ENCODE assay signal across 3 cellular contexts in genomic region chr3:119636194-119636593, GRCh38.
TF ChIP-seq lines count a peak whose summit lies in the region.

No MANE protein-coding gene starts in this region.

TF ChIP-seq in SK-N-SH, 30 proteins besides CTCF, POLR2A, EP300 and RAD21:
- TF ChIP-seq TEAD4 (IDR thresholded peaks at IDR 0.05; ENCODE audit: borderline replicate concordance, insufficient read depth) (no peak), RXRA (IDR thresholded peaks at IDR 0.05; ENCODE audit: borderline replicate concordance, low read depth) (peak; percentile 41; the same call in 1 of the 2 replicates), JUND (IDR thresholded peaks at IDR 0.05) (no peak)

TF ChIP-seq in SK-N-SH treated with all-trans-retinoic acid at 6 μM for 48 hours, 23 proteins besides CTCF, POLR2A, EP300 and RAD21:
- TF ChIP-seq ZFP3 (CRISPR knock-in tag; IDR thresholded peaks at IDR 0.05) (no peak; the same call in 1 of the 2 replicates), CSDC2 (CRISPR knock-in tag; IDR thresholded peaks at IDR 0.05) (no peak)
TF ChIP-seq in SK-N-SH treated with all-trans-retinoic acid at 6 μM for 48 hours: peak in this region for 0.

TF ChIP-seq in K562, 482 proteins besides CTCF, POLR2A, EP300 and RAD21:
- TF ChIP-seq ZNF197 (CRISPR knock-in tag; IDR thresholded peaks at IDR 0.05; ENCODE audit: low read depth) (0 out of 2 replicates have a peak, but pooled peaks have one; percentile 6), HOXB6 (CRISPR knock-in tag; IDR thresholded peaks at IDR 0.05; ENCODE audit: borderline replicate concordance) (no peak), USF2 (CRISPR knock-in tag; IDR thresholded peaks at IDR 0.05) (no peak), MAFK (IDR thresholded peaks at IDR 0.05; ENCODE audit: low read length) (no peak), PRDM10 (IDR thresholded peaks at IDR 0.05; ENCODE audit: partially characterized antibody) (peak; percentile 11), KAT2B (IDR thresholded peaks at IDR 0.05; ENCODE audit: low read depth, low read length) (no peak), ZNF644 (tag; IDR thresholded peaks at IDR 0.05; ENCODE audit: low read depth) (0 out of 2 replicates have a peak, but pooled peaks have one; percentile 15), HDAC6 (IDR thresholded peaks at IDR 0.05; ENCODE audit: low read depth, low read length) (no peak), CREM (IDR thresholded peaks at IDR 0.05; ENCODE audit: low read depth) (no peak), SP1 (CRISPR knock-in tag; IDR thresholded peaks at IDR 0.05) (no peak), KDM5B (IDR thresholded peaks at IDR 0.05; ENCODE audit: insufficient replicate concordance, low read depth, low read length) (no peak), ZBTB5 (IDR thresholded peaks at IDR 0.05) (no peak), STAG1 (CRISPR knock-in tag; IDR thresholded peaks at IDR 0.05; ENCODE audit: borderline replicate concordance) (no peak), ZSCAN29 (IDR thresholded peaks at IDR 0.05) (no peak), MTF1 (CRISPR knock-in tag; IDR thresholded peaks at IDR 0.05; ENCODE audit: borderline replicate concordance) (no peak), ZBTB8A (IDR thresholded peaks at IDR 0.05; ENCODE audit: partially characterized antibody) (no peak), SRSF3 (IDR thresholded peaks at IDR 0.05; ENCODE audit: insufficient read depth, low read length) (no peak), ZNF561 (CRISPR knock-in tag; conservative IDR thresholded peaks at IDR 0.05) (no peak), C11orf30 (IDR thresholded peaks at IDR 0.05; ENCODE audit: low read depth) (no peak), RREB1 (CRISPR knock-in tag; IDR thresholded peaks at IDR 0.05) (no peak), MAFF (IDR thresholded peaks at IDR 0.05; ENCODE audit: low read length) (no peak), ZC3H4 (CRISPR knock-in tag; IDR thresholded peaks at IDR 0.05; ENCODE audit: borderline replicate concordance) (no peak), KDM4B (IDR thresholded peaks at IDR 0.05; ENCODE audit: borderline replicate concordance in 2 of 2, low read depth in 1 of 2) (no peak), HNRNPL (IDR thresholded peaks at IDR 0.05; ENCODE audit: low read depth, low read length) (no peak), GTF2B (IDR thresholded peaks at IDR 0.05; ENCODE audit: extremely low read depth, insufficient read length) (no peak), MYBL2 (IDR thresholded peaks at IDR 0.05; ENCODE audit: low read depth) (no peak), MYBL2 (CRISPR knock-in tag; IDR thresholded peaks at IDR 0.05; ENCODE audit: borderline replicate concordance) (no peak), ZNF274 (IDR thresholded peaks at IDR 0.05; ENCODE audit: borderline replicate concordance, low read depth, low read length) (no peak), ZNF76 (CRISPR knock-in tag; IDR thresholded peaks at IDR 0.05; ENCODE audit: borderline replicate concordance) (0 out of 2 replicates have a peak, but pooled peaks have one; percentile 4), HBP1 (CRISPR knock-in tag; IDR thresholded peaks at IDR 0.05) (no peak), E4F1 (CRISPR knock-in tag; IDR thresholded peaks at IDR 0.05; ENCODE audit: borderline replicate concordance) (no peak), NR2C2 (CRISPR knock-in tag; IDR thresholded peaks at IDR 0.05) (no peak), NR2C2 (tag; IDR thresholded peaks at IDR 0.05) (no peak; the same call in 1 of the 2 replicates), FOSL1 (tag; conservative IDR thresholded peaks at IDR 0.05) (0 out of 2 replicates have a peak, but pooled peaks have one; percentile 13), ZNF395 (CRISPR knock-in tag; IDR thresholded peaks at IDR 0.05) (peak; percentile 64; the same call in 1 of the 2 replicates), FOXK1 (CRISPR knock-in tag; IDR thresholded peaks at IDR 0.05; ENCODE audit: borderline replicate concordance) (no peak), ZNF586 (CRISPR knock-in tag; conservative IDR thresholded peaks at IDR 0.05) (no peak), TFAM (CRISPR knock-in tag; conservative IDR thresholded peaks at IDR 0.05) (no peak), SUPT5H (IDR thresholded peaks at IDR 0.05) (no peak), ZNF174 (CRISPR knock-in tag; IDR thresholded peaks at IDR 0.05) (no peak)
